ENCODE assay signal across 16 cellular contexts in the genomic region with DNA sequence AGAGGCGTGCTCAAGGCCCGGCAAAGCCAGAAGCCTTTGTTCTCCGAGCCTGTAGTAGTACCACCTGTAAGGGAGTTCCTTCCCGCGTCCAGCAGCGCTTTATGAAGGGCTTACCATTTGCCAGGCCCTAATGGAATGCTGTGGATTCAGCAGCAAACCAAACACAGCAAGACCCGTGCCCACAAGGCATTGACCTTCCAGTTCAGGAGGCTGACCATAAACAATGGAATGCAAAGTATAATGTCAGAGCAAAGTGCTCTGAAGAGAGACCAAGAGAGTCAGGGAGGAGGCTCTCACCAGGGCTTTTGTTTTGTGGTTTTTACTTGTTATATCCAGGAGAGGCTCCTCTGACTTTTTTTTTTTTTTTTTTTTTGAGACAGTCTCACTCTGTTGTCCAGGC.
DNase-seq lines count a peak whose midpoint lies in the region; ATAC-seq and TF ChIP-seq lines count a peak whose summit lies in the region.
"Had no signal": no experiment of that assay in that cellular context is flagged by ENCODE, and none has a peak within 500 bp of the region (broad histone marks: within the 10 kb centered on the region; RNA-seq: fewer than 3 reads in every experiment).

No MANE protein-coding gene starts in this region.

- TF ChIP-seq POLR2A in breast epithelium (IDR thresholded peaks at IDR 0.05): no peak

- intact Hi-C loops in breast epithelium (cut with DNase I; ENCODE audit: low total_unique reads): no loop called here

- no peak overlapping the region for H3K4me3 Mint-ChIP-seq in nephron
- H3K4me3 Mint-ChIP-seq: stimulated activated naive CD8-positive, alpha-beta T cell treated with anti-CD3 and anti-CD28 coated beads, Interleukin-15, Interleukin-2, amounts not matched to agents 100 ng/mL and 50 ng/mL, for 24 hours; T-helper 1 cell treated with Interleukin-12 subunit alpha and Interleukin-12 subunit beta and Interleukin-4 antibody, amounts not matched to agents 30 μg/mL and 1 μg/mL, for 36 hours had no signal

- H3K27ac ChIP-seq in breast epithelium: peak overlapping the region; percentile 35 to 40

- H3K4me3 ChIP-seq in breast epithelium: no peak overlapping the region

- H3K4me1 Mint-ChIP-seq in nephron: peaks cover 17% of the 10 kb centered on the region

- no peaks in the 10 kb centered on the region for H3K36me3 ChIP-seq in breast epithelium

- TF ChIP-seq CTCF in breast epithelium (IDR thresholded peaks at IDR 0.05): no peak
- no peak for TF ChIP-seq CTCF in nephron (IDR thresholded peaks at IDR 0.05; ENCODE audit: unreplicated experiment in 3 of 3)

- DNase-seq in EH (ENCODE audit: low read depth) (peak; percentile 89), M059J (ENCODE audit: low read depth) (peak; percentile 100), breast epithelium (ENCODE audit: low spot score in 2 of 2) (no peak)
- no peak for DNase-seq in activated CD4-positive, alpha-beta T cell treated with anti-CD3 and anti-CD28 coated beads, Interleukin-2, amount 50 U/mL, for 1 hour
- DNase-seq: activated CD8-positive, alpha-beta memory T cell treated with anti-CD3 and anti-CD28 coated beads for 24 hours; head of caudate nucleus; NCI-H1436 treated with DMSO at 0.1 percent for 48 hours; stimulated activated CD4-positive, alpha-beta T cell treated with anti-CD3 and anti-CD28 coated beads, Interleukin-4, amount 100 ng/mL, for 24 hours had no signal

- H3K9me3 Mint-ChIP-seq in nephron: no peaks in the 10 kb centered on the region
- H3K9me3 Mint-ChIP-seq: stimulated activated naive CD8-positive, alpha-beta T cell treated with anti-CD3 and anti-CD28 coated beads, Interleukin-15, Interleukin-2, amounts not matched to agents 100 ng/mL and 50 ng/mL, for 24 hours had no signal

- ATAC-seq in HG03159 (IDR thresholded peaks at IDR 0.05; ENCODE audit: unreplicated experiment) (no peak), GM19328 (IDR thresholded peaks at IDR 0.05; ENCODE audit: unreplicated experiment) (no peak), HG03439 (IDR thresholded peaks at IDR 0.05; ENCODE audit: unreplicated experiment) (no peak)
- ATAC-seq: activated naive CD4-positive, alpha-beta T cell treated with anti-CD3 and anti-CD28 coated beads, Interleukin-2, amount 50 U/mL, for 72 hours had no signal

- no peaks in the 10 kb centered on the region for H3K4me1 ChIP-seq in breast epithelium

- no peaks in the 10 kb centered on the region for H3K36me3 Mint-ChIP-seq in nephron (ENCODE audit: low read depth)
- H3K36me3 Mint-ChIP-seq: activated naive CD4-positive, alpha-beta T cell treated with anti-CD3 and anti-CD28 coated beads, Interleukin-2, amount 50 U/mL, for 72 hours had no signal

- peak overlapping the region; percentile 55 to 83 (median 74) for H3K27ac Mint-ChIP-seq in nephron
- H3K27ac Mint-ChIP-seq: progenitor cell of endocrine pancreas; stimulated activated naive CD8-positive, alpha-beta T cell treated with anti-CD3 and anti-CD28 coated beads, Interleukin-15, Interleukin-2, amounts not matched to agents 100 ng/mL and 50 ng/mL, for 24 hours; T-helper 1 cell treated with Interleukin-12 subunit alpha and Interleukin-12 subunit beta and Interleukin-4 antibody, amounts not matched to agents 30 μg/mL and 1 μg/mL, for 36 hours had no signal

- no peaks in the 10 kb centered on the region for H3K27me3 ChIP-seq in breast epithelium

- H3K27me3 Mint-ChIP-seq in nephron (ENCODE audit: low read depth): no peaks in the 10 kb centered on the region
- H3K27me3 Mint-ChIP-seq: progenitor cell of endocrine pancreas had no signal

- H3K9me3 ChIP-seq in breast epithelium: no peaks in the 10 kb centered on the region

Comparison
In these comparisons a context has a peak if more than half of its experiments do, and no peak if none do; other contexts are left out.
1. DNase-seq: peak in EH (single experiment) and M059J (single experiment); none in breast epithelium (0 of 2) and activated CD4-positive, alpha-beta T cell treated with anti-CD3 and anti-CD28 coated beads, Interleukin-2, amount 50 U/mL, for 1 hour (single experiment).